Comparison of ENCODE assay signal across 8 cellular contexts in genomic region chr15:78872155-78872971, GRCh38. TPM values are rescaled to one million over a fixed set of nuclear protein-coding genes. Genes with fewer than 3 reads are reported as not detected.
DNase-seq lines count a peak whose midpoint lies in the region; TF ChIP-seq lines count a peak whose summit lies in the region.

TSS of gene MORF4L1 (plus strand) at chr15:78872890. CDS start at chr15:78873018, 128 bp downstream.

- H3K9me3 Mint-ChIP-seq in stimulated activated naive CD8-positive, alpha-beta T cell treated with anti-CD3 and anti-CD28 coated beads, Interleukin-15, Interleukin-2, amounts not matched to agents 100 ng/mL and 50 ng/mL, for 24 hours: no peaks in the 10 kb centered on the region

- peak; percentile 3 for TF ChIP-seq EP300 in neural cell (conservative IDR thresholded peaks at IDR 0.05; ENCODE audit: poor library complexity, severe bottlenecking)

- H4K20me1 ChIP-seq in neural cell (ENCODE audit: insufficient read depth): peaks cover 24% of the 10 kb centered on the region

- H3K27ac ChIP-seq in SJSA1 (peak within 1 kb of the TSS; percentile 100), neural cell (ENCODE audit: low read length) (peak within 1 kb of the TSS; percentile 100)

- peaks cover 53% of the 10 kb centered on the region for H3K4me1 Mint-ChIP-seq in stimulated activated naive CD8-positive, alpha-beta T cell treated with anti-CD3 and anti-CD28 coated beads, Interleukin-15, Interleukin-2, amounts not matched to agents 100 ng/mL and 50 ng/mL, for 24 hours (ENCODE audit: low read depth)

- peak within 1 kb of the TSS; percentile 100 for H3K4me3 Mint-ChIP-seq in stimulated activated naive CD8-positive, alpha-beta T cell treated with anti-CD3 and anti-CD28 coated beads, Interleukin-15, Interleukin-2, amounts not matched to agents 100 ng/mL and 50 ng/mL, for 24 hours

- H3K4me3 ChIP-seq in HFF-Myc (replicated peaks; ENCODE audit: low read depth, low read length): peak within 1 kb of the TSS; percentile 95
- H3K4me3 ChIP-seq in SJSA1: peak within 1 kb of the TSS; percentile 98
- H3K4me3 ChIP-seq in fibroblast of villous mesenchyme (ENCODE audit: low read depth, low read length): peak within 1 kb of the TSS; percentile 93
- H3K4me3 ChIP-seq in neural cell (ENCODE audit: low read length): peak within 1 kb of the TSS; percentile 69

- H2AFZ ChIP-seq in neural cell (ENCODE audit: low read depth, low read length): peak within 1 kb of the TSS; percentile 88

- H3K36me3 ChIP-seq in SJSA1: peaks cover 15% of the 10 kb centered on the region
- H3K36me3 ChIP-seq in neural cell (ENCODE audit: insufficient read depth, low read length): no peaks in the 10 kb centered on the region

- no peaks in the 10 kb centered on the region for H3F3A ChIP-seq in neural cell (ENCODE audit: insufficient read depth, low read length, poor library complexity, severe bottlenecking)

- TF ChIP-seq CTCF in HFF-Myc (IDR thresholded peaks at IDR 0.05; ENCODE audit: low read depth, low read length, missing control alignments): no peak
- no peak for TF ChIP-seq CTCF in fibroblast of villous mesenchyme (IDR thresholded peaks at IDR 0.05; ENCODE audit: insufficient read depth, low read depth, low read length)
- no peak for TF ChIP-seq CTCF in neural cell (IDR thresholded peaks at IDR 0.05; ENCODE audit: poor library complexity, severe bottlenecking)

- H3K27ac Mint-ChIP-seq in stimulated activated naive CD8-positive, alpha-beta T cell treated with anti-CD3 and anti-CD28 coated beads, Interleukin-15, Interleukin-2, amounts not matched to agents 100 ng/mL and 50 ng/mL, for 24 hours: peak within 1 kb of the TSS; percentile 99

- H3K9me3 ChIP-seq in SJSA1 (replicated peaks): no peaks in the 10 kb centered on the region
- H3K9me3 ChIP-seq in neural cell (ENCODE audit: low read length): no peaks in the 10 kb centered on the region

- H3K79me2 ChIP-seq in neural cell (replicated peaks; ENCODE audit: insufficient read depth, low read length): peaks cover 38% of the 10 kb centered on the region

- H3K27me3 Mint-ChIP-seq in stimulated activated naive CD8-positive, alpha-beta T cell treated with anti-CD3 and anti-CD28 coated beads, Interleukin-15, Interleukin-2, amounts not matched to agents 100 ng/mL and 50 ng/mL, for 24 hours: no peaks in the 10 kb centered on the region

- H3K4me2 ChIP-seq in neural cell (ENCODE audit: low read length): peak within 1 kb of the TSS; percentile 86

- TF ChIP-seq RAD21 in neural cell (conservative IDR thresholded peaks at IDR 0.05): no peak

- peaks cover 13% of the 10 kb centered on the region for H3K4me1 ChIP-seq in SJSA1 (replicated peaks)

- no peaks in the 10 kb centered on the region for H3K9me2 ChIP-seq in neural cell (ENCODE audit: insufficient read depth, low read length)

- peak within 1 kb of the TSS; percentile 100 for H3K9ac ChIP-seq in neural cell (ENCODE audit: low read length)

- H3K27me3 ChIP-seq in SJSA1 (replicated peaks) (no peaks in the 10 kb centered on the region), neural cell (ENCODE audit: insufficient read depth, low read depth, low read length) (no peaks in the 10 kb centered on the region)

- DNase-seq in ELF-1 (ENCODE audit: low read depth, low spot score) (peak; percentile 99), HFF-Myc (ENCODE audit: extremely low read depth, low read depth) (peak; percentile 66), MV-4-11 (lab: John Stamatoyannopoulos, UW) (peak; percentile 87), SJSA1 (ENCODE audit: low read depth in 1 of 2, low spot score in 2 of 2) (peak; percentile 82 to 97), fibroblast of villous mesenchyme (ENCODE audit: low read depth) (peak; percentile 97)
- DNase-seq in activated gamma-delta T cell treated with anti-CD3 and anti-CD28 coated beads, Interleukin-2, amount 50 U/mL, for 16 hours (ENCODE audit: low read depth): peak; percentile 93

- H3K36me3 Mint-ChIP-seq in stimulated activated naive CD8-positive, alpha-beta T cell treated with anti-CD3 and anti-CD28 coated beads, Interleukin-15, Interleukin-2, amounts not matched to agents 100 ng/mL and 50 ng/mL, for 24 hours (ENCODE audit: low read depth): peaks cover 25% of the 10 kb centered on the region

TF ChIP-seq in neural cell, 6 proteins besides CTCF, POLR2A, EP300 and RAD21:
- TF ChIP-seq MXI1 (conservative IDR thresholded peaks at IDR 0.05; ENCODE audit: poor library complexity, severe bottlenecking): no peak
- TF ChIP-seq REST (IDR thresholded peaks at IDR 0.05; ENCODE audit: borderline replicate concordance): peak; percentile 86
- TF ChIP-seq TAF1 (IDR thresholded peaks at IDR 0.05; ENCODE audit: low read depth): peak; percentile 52

RNA-seq across cellular contexts. Expression of gene MORF4L1, which starts in this region (rescaled TPM):
- total RNA-seq in SJSA1 (2014; rRNA removed; shearing (Covaris generic)): 428 and 483 TPM in 2 replicates
- 366 and 480 TPM in 2 replicates for total RNA-seq in fibroblast of villous mesenchyme
- polyA plus RNA-seq in neural cell: 1,505 and 1,595 TPM in 2 replicates
- 1,060 and 1,223 TPM in 2 replicates for polyA minus RNA-seq in neural cell

Comparison
In these comparisons a context has a peak if more than half of its experiments do, and no peak if none do; other contexts are left out.
1. Peak in every context shown above with its lines: DNase-seq, H3K4me3 ChIP-seq and H3K27ac ChIP-seq.